9 cellular contexts compared by ENCODE assay signal in genomic region chr2:119660343-119660658, GRCh38. TPM values are rescaled to one million over a fixed set of nuclear protein-coding genes. Genes with fewer than 3 reads are reported as not detected.
"Had no signal": no experiment of that assay in that cellular context is flagged by ENCODE, and none has a peak within 500 bp of the region (broad histone marks: within the 10 kb centered on the region; RNA-seq: fewer than 3 reads in every experiment).

No MANE protein-coding gene starts in this region.

- H3K9me3 ChIP-seq: ascending aorta, gastroesophageal sphincter, neutrophil, tibial nerve had no signal

- H3K4me1 ChIP-seq: ascending aorta, gastroesophageal sphincter, tibial nerve had no signal

- ATAC-seq: activated CD4-positive, CD25-positive, alpha-beta regulatory T cell treated with anti-CD3 and anti-CD28 coated beads, Interleukin-2, amount 50 U/mL, for 24 hours; gastroesophageal sphincter had no signal

- H3K4me3 ChIP-seq: ascending aorta, gastroesophageal sphincter, tibial nerve had no signal

- H3K4me3 Mint-ChIP-seq: activated naive CD4-positive, alpha-beta T cell treated with anti-CD3 and anti-CD28 coated beads, Interleukin-2, amount 10 ng/mL, durations not matched to agents 7 days and 5 days; effector memory CD8-positive, alpha-beta T cell had no signal

- H3K27ac Mint-ChIP-seq: activated naive CD4-positive, alpha-beta T cell treated with anti-CD3 and anti-CD28 coated beads, Interleukin-2, amount 10 ng/mL, durations not matched to agents 7 days and 5 days; activated T-helper 2 cell treated with anti-CD3 and anti-CD28 coated beads, Interferon-gamma antibody, Interleukin-2, Interleukin-4, amounts not matched to agents 10 μg/mL and 5 μg/mL and 100 μg/mL, durations not matched to agents 14 hours and 24 hours and 36 hours; effector memory CD8-positive, alpha-beta T cell; naive B cell had no signal

- H3K27ac ChIP-seq: ascending aorta, gastroesophageal sphincter, neutrophil, tibial nerve had no signal

- H3K9me3 Mint-ChIP-seq: effector memory CD8-positive, alpha-beta T cell had no signal

- H3K36me3 Mint-ChIP-seq: activated naive CD4-positive, alpha-beta T cell treated with anti-CD3 and anti-CD28 coated beads, Interleukin-2, amount 10 ng/mL, durations not matched to agents 7 days and 5 days had no signal

- H3K36me3 ChIP-seq: ascending aorta, gastroesophageal sphincter, neutrophil, tibial nerve had no signal

- H3K27me3 ChIP-seq: ascending aorta, neutrophil, tibial nerve had no signal

RNA-seq across cellular contexts. Expression of gene TMEM177, which starts 18.7 kb away (rescaled TPM):
- total RNA-seq: ascending aorta had no signal
